ENCODE assay signal across 13 cellular contexts in the genomic region with DNA sequence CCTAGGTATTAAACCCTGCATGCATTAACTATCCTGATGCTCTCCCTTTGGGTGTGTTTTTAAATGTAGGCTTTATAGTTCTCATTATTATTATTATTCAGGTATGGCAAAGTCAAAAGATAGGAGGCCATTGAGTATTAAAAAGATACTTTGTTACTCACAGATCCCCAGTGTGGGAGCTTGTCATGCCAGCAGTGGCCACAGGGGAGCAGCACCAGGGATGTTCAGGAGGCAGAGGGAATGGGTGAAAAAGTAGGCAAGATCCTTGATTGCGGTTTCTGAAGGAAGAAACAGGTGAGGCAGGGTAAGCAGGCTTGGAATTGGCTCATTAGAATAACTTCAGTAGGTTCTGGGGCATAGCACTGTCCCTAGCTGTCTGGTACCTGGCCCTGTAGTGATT.
DNase-seq lines count a peak whose midpoint lies in the region; ATAC-seq and TF ChIP-seq lines count a peak whose summit lies in the region.
"Had no signal": no experiment of that assay in that cellular context is flagged by ENCODE, and none has a peak within 500 bp of the region (broad histone marks: within the 10 kb centered on the region; RNA-seq: fewer than 3 reads in every experiment).

No MANE protein-coding gene starts in this region.

- ATAC-seq in natural killer cell treated with Interleukin-12 subunit alpha and Interleukin-12 subunit beta and Interleukin-15 and Interleukin-18, amount 100 ng/mL, for 72 hours, result no peak
- ATAC-seq: right cardiac atrium had no signal

- H3K9me2 ChIP-seq in OCI-LY7 (ENCODE audit: insufficient read depth, low read length), result no peaks in the 10 kb centered on the region

- TF ChIP-seq CTCF in A673 (conservative IDR thresholded peaks at IDR 0.05; ENCODE audit: low read depth, low read length), result peak; percentile 58
- TF ChIP-seq CTCF in OCI-LY7 (conservative IDR thresholded peaks at IDR 0.05; ENCODE audit: low read length), result peak; percentile 64
- TF ChIP-seq CTCF in fibroblast of pulmonary artery (IDR thresholded peaks at IDR 0.05; ENCODE audit: low read length, missing control alignments), result peak; percentile 47

- no peak overlapping the region for H3K27ac Mint-ChIP-seq in natural killer cell treated with Interleukin-12 subunit alpha and Interleukin-12 subunit beta and Interleukin-15 and Interleukin-18, amount 100 ng/mL, for 72 hours

- no TSS peak for BruUV-seq in A673 (replicated peaks; lab: Mats Ljungman, UMichigan)
- BruUV-seq in OCI-LY7 (replicated peaks; lab: Mats Ljungman, UMichigan), result no TSS peak

- DNase-seq in A673 (ENCODE audit: low spot score) (peak; percentile 19), ELR (ENCODE audit: low read depth) (peak; percentile 39), OCI-LY7 (ENCODE audit: low spot score) (no peak), fibroblast of pulmonary artery (ENCODE audit: low read depth) (no peak), superior temporal gyrus (ENCODE audit: extremely low spot score) (no peak), HuH-7.5 (ENCODE audit: low spot score) (no peak)
- DNase-seq in activated effector memory CD4-positive, alpha-beta T cell treated with anti-CD3 and anti-CD28 coated beads, Interleukin-2, amount 50 U/mL, for 16 hours, result no peak
- DNase-seq in natural killer cell treated with Interleukin-12 subunit alpha and Interleukin-12 subunit beta and Interleukin-15 and Interleukin-18, amount 100 ng/mL, for 72 hours (ENCODE audit: low spot score), result no peak
- DNase-seq: activated gamma-delta T cell, DMS79, islet precursor cell, KG1, right cardiac atrium had no signal

- H3K4me1 Mint-ChIP-seq in natural killer cell treated with Interleukin-12 subunit alpha and Interleukin-12 subunit beta and Interleukin-15 and Interleukin-18, amount 100 ng/mL, for 72 hours (ENCODE audit: low read depth in 2 of 2), result no peaks in the 10 kb centered on the region

- H3K36me3 ChIP-seq in A673 (ENCODE audit: insufficient read depth, low read length, poor library complexity, severe bottlenecking), result no peaks in the 10 kb centered on the region
- no peaks in the 10 kb centered on the region for H3K36me3 ChIP-seq in OCI-LY7 (ENCODE audit: insufficient read depth, low read length)

- no peaks in the 10 kb centered on the region for H3K9me3 ChIP-seq in A673 (ENCODE audit: low read depth, low read length, poor library complexity, severe bottlenecking)
- H3K9me3 ChIP-seq in OCI-LY7 (ENCODE audit: low read length), result no peaks in the 10 kb centered on the region

- H3K79me2 ChIP-seq in OCI-LY7 (ENCODE audit: insufficient read depth, low read depth, low read length), result no peaks in the 10 kb centered on the region

- H3K27ac ChIP-seq in A673 (ENCODE audit: low read depth, low read length, poor library complexity, severe bottlenecking), result no peak overlapping the region
- H3K27ac ChIP-seq in OCI-LY7 (ENCODE audit: low read depth, low read length, poor library complexity, severe bottlenecking), result no peak overlapping the region

- no peak overlapping the region for H3K4me3 Mint-ChIP-seq in natural killer cell treated with Interleukin-12 subunit alpha and Interleukin-12 subunit beta and Interleukin-15 and Interleukin-18, amount 100 ng/mL, for 72 hours

- CTCF ChIA-PET in A673 (lab: Charles Lee) (interaction anchor here (0.5 kb wide), 1 partner anchor 1217 kb away, joined by 5 read pairs; no protein-coding TSS in a partner anchor), OCI-LY7 (lab: Charles Lee; ENCODE audit: unreplicated experiment) (no interaction called here)

- H2AFZ ChIP-seq in OCI-LY7 (ENCODE audit: low read length), result no peak overlapping the region

- no peak overlapping the region for H3K4me2 ChIP-seq in OCI-LY7 (ENCODE audit: low read length)

- no peaks in the 10 kb centered on the region for H3K36me3 Mint-ChIP-seq in natural killer cell treated with Interleukin-12 subunit alpha and Interleukin-12 subunit beta and Interleukin-15 and Interleukin-18, amount 100 ng/mL, for 72 hours

- intact Hi-C loops in A673 (cut with micrococcal nuclease; ENCODE audit: unreplicated experiment) (no loop called here), OCI-LY7 (cut with micrococcal nuclease; ENCODE audit: unreplicated experiment) (no loop called here)

- H3K9me3 Mint-ChIP-seq in natural killer cell treated with Interleukin-12 subunit alpha and Interleukin-12 subunit beta and Interleukin-15 and Interleukin-18, amount 100 ng/mL, for 72 hours, result peaks cover 3% of the 10 kb centered on the region

- peaks cover 31% of the 10 kb centered on the region for H3K27me3 ChIP-seq in A673 (replicated peaks; ENCODE audit: insufficient read depth, low read depth, low read length, poor library complexity)

- no peaks in the 10 kb centered on the region for H3K4me1 ChIP-seq in A673 (ENCODE audit: insufficient read depth, low read length, poor library complexity, severe bottlenecking)
- no peaks in the 10 kb centered on the region for H3K4me1 ChIP-seq in OCI-LY7 (ENCODE audit: insufficient read depth, low read length, poor library complexity, severe bottlenecking)

- peaks cover 21 to 33% of the 10 kb centered on the region in 2 donors for H3K27me3 Mint-ChIP-seq in natural killer cell treated with Interleukin-12 subunit alpha and Interleukin-12 subunit beta and Interleukin-15 and Interleukin-18, amount 100 ng/mL, for 72 hours

- POLR2A ChIA-PET in A673 (lab: Charles Lee; ENCODE audit: low non-redundant PET), result no interaction called here
- POLR2A ChIA-PET in OCI-LY7 (lab: Charles Lee), result no interaction called here

- no peak overlapping the region for H3K4me3 ChIP-seq in A673 (ENCODE audit: low read depth, low read length, poor library complexity, severe bottlenecking)
- no peak overlapping the region for H3K4me3 ChIP-seq in OCI-LY7 (ENCODE audit: low read depth, low read length, poor library complexity, severe bottlenecking)
- H3K4me3 ChIP-seq in fibroblast of pulmonary artery (replicated peaks; ENCODE audit: low read depth, low read length), result no peak overlapping the region

- no peaks in the 10 kb centered on the region for H4K20me1 ChIP-seq in OCI-LY7 (ENCODE audit: insufficient read depth, low read length)

Comparison
In these comparisons a context has a peak if more than half of its experiments do, and no peak if none do; other contexts are left out.
1. DNase-seq: peak in A673 (single experiment) and ELR (single experiment); none in OCI-LY7 (single experiment), fibroblast of pulmonary artery (single experiment), superior temporal gyrus (single experiment), activated effector memory CD4-positive, alpha-beta T cell treated with anti-CD3 and anti-CD28 coated beads, Interleukin-2, amount 50 U/mL, for 16 hours (single experiment), natural killer cell treated with Interleukin-12 subunit alpha and Interleukin-12 subunit beta and Interleukin-15 and Interleukin-18, amount 100 ng/mL, for 72 hours (single experiment) and HuH-7.5 (single experiment).
2. Peak in every context shown above with its lines, with median percentiles within 50 percentile points of each other: CTCF ChIP-seq.